Comparison of ENCODE assay signal across 16 cellular contexts in genomic region chrX:153648358-153649177, GRCh38. TPM values are rescaled to one million over a fixed set of nuclear protein-coding genes. Genes with fewer than 3 reads are reported as not detected.
DNase-seq lines count a peak whose midpoint lies in the region; ATAC-seq and TF ChIP-seq lines count a peak whose summit lies in the region.
"Had no signal": no experiment of that assay in that cellular context is flagged by ENCODE, and none has a peak within 500 bp of the region (broad histone marks: within the 10 kb centered on the region; RNA-seq: fewer than 3 reads in every experiment).

No MANE protein-coding gene starts in this region.

- no peaks in the 10 kb centered on the region for H3K36me3 Mint-ChIP-seq in activated T-cell treated with anti-CD3 and anti-CD28 coated beads, Interleukin-2, amount 50 U/mL, for 4 hours (ENCODE audit: insufficient read depth)
- H3K36me3 Mint-ChIP-seq in activated T-cell treated with anti-CD3 and anti-CD28 coated beads, Interleukin-2, amount 50 U/mL, for 24 hours (ENCODE audit: low read depth): no peaks in the 10 kb centered on the region
- H3K36me3 Mint-ChIP-seq in Caco-2 (ENCODE audit: insufficient read depth, unreplicated experiment) (no peaks in the 10 kb centered on the region), nephron progenitor cell (ENCODE audit: low read depth) (peaks cover 4% of the 10 kb centered on the region)
- no peaks in the 10 kb centered on the region for H3K36me3 Mint-ChIP-seq in activated CD4-positive, alpha-beta memory T cell treated with anti-CD3 and anti-CD28 coated beads, Interleukin-2, amount 10 ng/mL, durations not matched to agents 7 days and 5 days (ENCODE audit: low read depth)
- H3K36me3 Mint-ChIP-seq: CD4-positive, CD25-positive, alpha-beta regulatory T cell had no signal

- peaks cover 24% of the 10 kb centered on the region for H3K4me1 ChIP-seq in Caco-2
- peaks cover 26% of the 10 kb centered on the region for H3K4me1 ChIP-seq in HAP-1

- H3K4me1 Mint-ChIP-seq in activated T-cell treated with anti-CD3 and anti-CD28 coated beads, Interleukin-2, amount 50 U/mL, for 4 hours (ENCODE audit: low read depth): no peaks in the 10 kb centered on the region
- peaks cover 2% of the 10 kb centered on the region for H3K4me1 Mint-ChIP-seq in activated T-cell treated with anti-CD3 and anti-CD28 coated beads, Interleukin-2, amount 50 U/mL, for 24 hours (ENCODE audit: low read depth)
- H3K4me1 Mint-ChIP-seq in Caco-2 (ENCODE audit: low read depth, unreplicated experiment): no peaks in the 10 kb centered on the region
- peaks cover 13% of the 10 kb centered on the region for H3K4me1 Mint-ChIP-seq in nephron progenitor cell
- H3K4me1 Mint-ChIP-seq in activated CD4-positive, alpha-beta memory T cell treated with anti-CD3 and anti-CD28 coated beads, Interleukin-2, amount 10 ng/mL, durations not matched to agents 7 days and 5 days: peaks cover under 1% of the 10 kb centered on the region

- intact Hi-C loops in Caco-2 (cut with micrococcal nuclease; ENCODE audit: unreplicated experiment): loop anchor here (5.0 kb wide), 1 partner anchor 36 kb away; no protein-coding TSS in a partner anchor

- H3K4me3 ChIP-seq in Caco-2 (ENCODE audit: low read depth, low read length) (no peak overlapping the region), HAP-1 (peak overlapping the region; percentile 54)
- H3K4me3 ChIP-seq: A549 had no signal

- ATAC-seq in activated T-cell treated with anti-CD3 and anti-CD28 coated beads, Interleukin-2, amount 50 U/mL, for 4 hours: no peak
- ATAC-seq: A549 had no signal

- CTCF ChIA-PET in Caco-2 (lab: Charles Lee): interaction anchor here (0.5 to 3.4 kb wide), 2 partner anchors 13 to 19 kb away, joined by 3 to 15 read pairs; no protein-coding TSS in a partner anchor
- CTCF ChIA-PET in activated CD4-positive, alpha-beta memory T cell treated with anti-CD3 and anti-CD28 coated beads, Interleukin-2, amount 10 ng/mL, durations not matched to agents 7 days and 5 days (lab: Charles Lee): interaction anchor here (1.1 to 2.0 kb wide), 6 partner anchors 9 to 94 kb away, joined by 3 to 7 read pairs (median 3); no protein-coding TSS in a partner anchor

- peaks cover 26% of the 10 kb centered on the region for H3K27me3 Mint-ChIP-seq in activated T-cell treated with anti-CD3 and anti-CD28 coated beads, Interleukin-2, amount 50 U/mL, for 4 hours (ENCODE audit: low read depth)
- H3K27me3 Mint-ChIP-seq in activated T-cell treated with anti-CD3 and anti-CD28 coated beads, Interleukin-2, amount 50 U/mL, for 24 hours: peaks cover 55% of the 10 kb centered on the region
- H3K27me3 Mint-ChIP-seq in Caco-2 (ENCODE audit: insufficient read depth, unreplicated experiment) (no peaks in the 10 kb centered on the region), nephron progenitor cell (ENCODE audit: low read depth, poor library complexity) (peaks cover 41% of the 10 kb centered on the region)
- peaks cover 32% of the 10 kb centered on the region for H3K27me3 Mint-ChIP-seq in activated CD4-positive, alpha-beta memory T cell treated with anti-CD3 and anti-CD28 coated beads, Interleukin-2, amount 10 ng/mL, durations not matched to agents 7 days and 5 days

- no peaks in the 10 kb centered on the region for H3K9me3 Mint-ChIP-seq in activated T-cell treated with anti-CD3 and anti-CD28 coated beads, Interleukin-2, amount 50 U/mL, for 4 hours
- H3K9me3 Mint-ChIP-seq in activated T-cell treated with anti-CD3 and anti-CD28 coated beads, Interleukin-2, amount 50 U/mL, for 24 hours: no peaks in the 10 kb centered on the region
- H3K9me3 Mint-ChIP-seq in Caco-2 (ENCODE audit: unreplicated experiment): no peaks in the 10 kb centered on the region
- H3K9me3 Mint-ChIP-seq in nephron progenitor cell: peaks cover 44% of the 10 kb centered on the region
- no peaks in the 10 kb centered on the region for H3K9me3 Mint-ChIP-seq in activated CD4-positive, alpha-beta memory T cell treated with anti-CD3 and anti-CD28 coated beads, Interleukin-2, amount 10 ng/mL, durations not matched to agents 7 days and 5 days

- H3K9me3 ChIP-seq in Caco-2 (no peaks in the 10 kb centered on the region), HAP-1 (no peaks in the 10 kb centered on the region)
- H3K9me3 ChIP-seq: A549 had no signal

- no peak for TF ChIP-seq CTCF in Caco-2 (IDR thresholded peaks at IDR 0.05; ENCODE audit: insufficient read depth in 1 of 2, low read depth in 1 of 2, low read length in 1 of 2, severe bottlenecking in 1 of 2, unreplicated experiment in 1 of 2)
- TF ChIP-seq CTCF in nephron progenitor cell (IDR thresholded peaks at IDR 0.05): no peak

- POLR2A ChIA-PET in Caco-2 (lab: Charles Lee): no interaction called here
- POLR2A ChIA-PET in activated CD4-positive, alpha-beta memory T cell treated with anti-CD3 and anti-CD28 coated beads, Interleukin-2, amount 10 ng/mL, durations not matched to agents 7 days and 5 days (lab: Charles Lee): no interaction called here

- DNase-seq in activated T-cell treated with anti-CD3 and anti-CD28 coated beads, Interleukin-2, amount 50 U/mL, for 4 hours: peak; percentile 2
- no peak for DNase-seq in activated T-cell treated with anti-CD3 and anti-CD28 coated beads, Interleukin-2, amount 50 U/mL, for 24 hours
- DNase-seq in Caco-2: no peak
- DNase-seq in HAP-1 (ENCODE audit: low spot score in 2 of 2): peak in 1 of 2 experiments; percentile 9
- no peak for DNase-seq in nephron progenitor cell
- no peak for DNase-seq in activated CD4-positive, alpha-beta memory T cell treated with anti-CD3 and anti-CD28 coated beads, Interleukin-2, amount 10 ng/mL, durations not matched to agents 7 days and 5 days
- no peak for DNase-seq in dedifferentiated amniotic fluid mesenchymal stem cell (ENCODE audit: extremely low spot score)
- no peak for DNase-seq in cortex of kidney (lab: John Stamatoyannopoulos, UW)
- DNase-seq: AML-193; Calu3; CD4-positive, CD25-positive, alpha-beta regulatory T cell; DMS79 treated with DMSO at 0.1 percent for 48 hours; NCI-H1092; NCI-H1694 had no signal

- H3K27me3 ChIP-seq in Caco-2 (replicated peaks; ENCODE audit: control insufficient read depth, insufficient read depth, low read length) (no peaks in the 10 kb centered on the region), HAP-1 (ENCODE audit: low read depth) (no peaks in the 10 kb centered on the region)

- TSS peak; percentile 17 for BruUV-seq in Caco-2 (replicated peaks; lab: Mats Ljungman, UMichigan)

- H3K36me3 ChIP-seq in Caco-2 (ENCODE audit: control insufficient read depth, insufficient read depth, low read length) (no peaks in the 10 kb centered on the region), HAP-1 (replicated peaks) (peaks cover 28% of the 10 kb centered on the region)

- no peak overlapping the region for H3K27ac Mint-ChIP-seq in activated T-cell treated with anti-CD3 and anti-CD28 coated beads, Interleukin-2, amount 50 U/mL, for 24 hours
- H3K27ac Mint-ChIP-seq in Caco-2 (ENCODE audit: unreplicated experiment) (no peak overlapping the region), nephron progenitor cell (no peak overlapping the region)
- no peak overlapping the region for H3K27ac Mint-ChIP-seq in activated CD4-positive, alpha-beta memory T cell treated with anti-CD3 and anti-CD28 coated beads, Interleukin-2, amount 10 ng/mL, durations not matched to agents 7 days and 5 days
- H3K27ac Mint-ChIP-seq: CD4-positive, CD25-positive, alpha-beta regulatory T cell had no signal

- in situ Hi-C loops in HAP-1 (cut with MboI; ENCODE audit: low sequenced_read_pairs): no loop called here

- H3K4me3 Mint-ChIP-seq in activated T-cell treated with anti-CD3 and anti-CD28 coated beads, Interleukin-2, amount 50 U/mL, for 4 hours: no peak overlapping the region
- no peak overlapping the region for H3K4me3 Mint-ChIP-seq in activated T-cell treated with anti-CD3 and anti-CD28 coated beads, Interleukin-2, amount 50 U/mL, for 24 hours
- no peak overlapping the region for H3K4me3 Mint-ChIP-seq in Caco-2 (ENCODE audit: unreplicated experiment)
- H3K4me3 Mint-ChIP-seq in nephron progenitor cell: peak overlapping the region; percentile 42
- H3K4me3 Mint-ChIP-seq in activated CD4-positive, alpha-beta memory T cell treated with anti-CD3 and anti-CD28 coated beads, Interleukin-2, amount 10 ng/mL, durations not matched to agents 7 days and 5 days: no peak overlapping the region
- H3K4me3 Mint-ChIP-seq: CD4-positive, CD25-positive, alpha-beta regulatory T cell had no signal

RNA-seq across cellular contexts. Expression of gene DUSP9, which starts 1.6 kb away (rescaled TPM):
- total RNA-seq in activated T-cell treated with anti-CD3 and anti-CD28 coated beads, Interleukin-2, amount 50 U/mL, for 4 hours: under 1 TPM; 0.11 to 0.42 (median 0.33) TPM
- 9.0 and 12.0 TPM in 2 replicates for total RNA-seq in Caco-2 (2022)
- not detected for total RNA-seq in activated CD4-positive, alpha-beta memory T cell treated with anti-CD3 and anti-CD28 coated beads, Interleukin-2, amount 10 ng/mL, durations not matched to agents 7 days and 5 days
- total RNA-seq: CD4-positive, CD25-positive, alpha-beta regulatory T cell; MCF 10A had no signal

RNA-seq across cellular contexts. Expression of gene PNCK, which starts 25.0 kb away (rescaled TPM):
- under 1 TPM; 0.26 to 0.71 (median 0.51) TPM for total RNA-seq in activated T-cell treated with anti-CD3 and anti-CD28 coated beads, Interleukin-2, amount 50 U/mL, for 4 hours
- total RNA-seq in Caco-2 (2022): not detected in 2 replicates
- under 1 TPM; 0.60 to 0.96 TPM for total RNA-seq in activated CD4-positive, alpha-beta memory T cell treated with anti-CD3 and anti-CD28 coated beads, Interleukin-2, amount 10 ng/mL, durations not matched to agents 7 days and 5 days
- total RNA-seq: MCF 10A had no signal

RNA-seq across cellular contexts. Expression of gene SLC6A8, which starts 39.2 kb away (rescaled TPM):
- total RNA-seq in activated T-cell treated with anti-CD3 and anti-CD28 coated beads, Interleukin-2, amount 50 U/mL, for 4 hours: 1 to 10 TPM; 1.1 to 1.9 (median 1.6) TPM
- total RNA-seq in Caco-2 (2022): 8.8 and 11.2 TPM in 2 replicates
- 1 to 10 TPM; 2.9 to 3.0 TPM for total RNA-seq in activated CD4-positive, alpha-beta memory T cell treated with anti-CD3 and anti-CD28 coated beads, Interleukin-2, amount 10 ng/mL, durations not matched to agents 7 days and 5 days

RNA-seq across cellular contexts. Expression of gene CCNQ, which starts 49.6 kb away (rescaled TPM):
- 10 to 100 TPM; 38.6 to 46.9 (median 39.1) TPM for total RNA-seq in activated T-cell treated with anti-CD3 and anti-CD28 coated beads, Interleukin-2, amount 50 U/mL, for 4 hours
- total RNA-seq in Caco-2 (2022): 23.8 and 26.3 TPM in 2 replicates
- 10 to 100 TPM; 21.1 to 21.8 TPM for total RNA-seq in activated CD4-positive, alpha-beta memory T cell treated with anti-CD3 and anti-CD28 coated beads, Interleukin-2, amount 10 ng/mL, durations not matched to agents 7 days and 5 days
